ENCODE assay signal across 7 cellular contexts in genomic region chr1:102181341-102181740, GRCh38.
"Had no signal": no experiment of that assay in that cellular context is flagged by ENCODE, and none has a peak within 500 bp of the region (broad histone marks: within the 10 kb centered on the region; RNA-seq: fewer than 3 reads in every experiment).

No MANE protein-coding gene starts in this region.

- DNase-seq: IMR-90, KBM-7, KG1 had no signal

- H3K4me3 ChIP-seq: K562 had no signal

- H3K27ac ChIP-seq: HL-60, KMS-11 had no signal

- H3K9ac ChIP-seq: KMS-11 had no signal

- ATAC-seq: HepG2, K562 had no signal
